ENCODE assay signal across 17 cellular contexts in genomic region chr15:66145242-66146182, GRCh38.
A peak's percentile ranks its signal among the peaks of the same experiment; 100 is the strongest.
DNase-seq lines count a peak whose midpoint lies in the region; ATAC-seq and TF ChIP-seq lines count a peak whose summit lies in the region.
"Had no signal": no experiment of that assay in that cellular context is flagged by ENCODE, and none has a peak within 500 bp of the region (broad histone marks: within the 10 kb centered on the region; RNA-seq: fewer than 3 reads in every experiment).

No MANE protein-coding gene starts in this region.

- H3K4me3 ChIP-seq in AG10803 (ENCODE audit: low read length) (no peak overlapping the region), mesenchymal stem cell (ENCODE audit: insufficient read depth in 1 of 2, low read depth in 1 of 2, low read length in 2 of 2) (no peak overlapping the region)

- no peak overlapping the region for H3K4me2 ChIP-seq in mesenchymal stem cell (ENCODE audit: low read length, poor library complexity, severe bottlenecking)

- H3K9me3 ChIP-seq in mesenchymal stem cell (ENCODE audit: control insufficient read depth, low read length): no peaks in the 10 kb centered on the region

- H3K79me1 ChIP-seq in mesenchymal stem cell (replicated peaks; ENCODE audit: low read length, poor library complexity, severe bottlenecking): no peaks in the 10 kb centered on the region

- H3K27ac ChIP-seq in mesenchymal stem cell (ENCODE audit: low read length, poor library complexity, severe bottlenecking): no peak overlapping the region

- no peaks in the 10 kb centered on the region for H3K36me3 Mint-ChIP-seq in stimulated activated memory B cell treated with anti-CD40 and anti-IgM and Interleukin-4, amounts not matched to agents 10 μg/mL and 1 μg/mL and 100 μg/mL, for 72 hours
- H3K36me3 Mint-ChIP-seq: stimulated activated effector memory CD8-positive, alpha-beta T cell treated with anti-CD3 and anti-CD28 coated beads, Interleukin-12 subunit alpha, Interleukin-12 subunit beta, amount 100 ng/mL, for 72 hours had no signal

- no peaks in the 10 kb centered on the region for H3K4me1 Mint-ChIP-seq in stimulated activated memory B cell treated with anti-CD40 and anti-IgM and Interleukin-4, amounts not matched to agents 10 μg/mL and 1 μg/mL and 100 μg/mL, for 72 hours
- H3K4me1 Mint-ChIP-seq: stimulated activated effector memory CD8-positive, alpha-beta T cell treated with anti-CD3 and anti-CD28 coated beads, Interleukin-12 subunit alpha, Interleukin-12 subunit beta, amount 100 ng/mL, for 72 hours had no signal

- DNase-seq in AG10803 (ENCODE audit: low read depth) (peak; percentile 6), KBM-7 (peak; percentile 96), NCI-H2196 treated with DMSO at 0.1 percent for 48 hours (lab: John Stamatoyannopoulos, UW; ENCODE audit: unreplicated experiment) (peak; percentile 42), astrocyte of the hippocampus (ENCODE audit: low read depth, low spot score) (peak; percentile 61), A172 (ENCODE audit: low spot score) (no peak), mesenchymal stem cell (no peak)
- no peak for DNase-seq in activated T-cell treated with anti-CD3 and anti-CD28 coated beads, Interleukin-2, amount 50 U/mL, for 1 hour
- DNase-seq: activated CD8-positive, alpha-beta T cell treated with anti-CD3 and anti-CD28 coated beads, Interleukin-2, amount 10 ng/mL, durations not matched to agents 7 days and 5 days; activated naive CD4-positive, alpha-beta T cell; AML-193; GDM1; hypothalamus; IMR-90; midbrain; posterior cingulate gyrus had no signal

- H2BK120ac ChIP-seq in mesenchymal stem cell (ENCODE audit: low read depth, low read length): no peak overlapping the region

- H3K9ac ChIP-seq in mesenchymal stem cell (ENCODE audit: low read length): no peak overlapping the region

- H4K8ac ChIP-seq in mesenchymal stem cell (ENCODE audit: low read length): no peak overlapping the region

- peak overlapping the region in 1 of 2 experiments; percentile 84 for H3K23ac ChIP-seq in mesenchymal stem cell (ENCODE audit: low read length in 2 of 2)

- no peak overlapping the region for H2BK12ac ChIP-seq in mesenchymal stem cell (ENCODE audit: low read length in 2 of 2)

- no peak overlapping the region for H3K27ac Mint-ChIP-seq in stimulated activated memory B cell treated with anti-CD40 and anti-IgM and Interleukin-4, amounts not matched to agents 10 μg/mL and 1 μg/mL and 100 μg/mL, for 72 hours
- H3K27ac Mint-ChIP-seq: activated CD8-positive, alpha-beta T cell treated with anti-CD3 and anti-CD28 coated beads, Interleukin-2, amount 10 ng/mL, durations not matched to agents 7 days and 5 days; stimulated activated effector memory CD8-positive, alpha-beta T cell treated with anti-CD3 and anti-CD28 coated beads, Interleukin-12 subunit alpha, Interleukin-12 subunit beta, amount 100 ng/mL, for 72 hours had no signal

- H3K27me3 Mint-ChIP-seq in stimulated activated memory B cell treated with anti-CD40 and anti-IgM and Interleukin-4, amounts not matched to agents 10 μg/mL and 1 μg/mL and 100 μg/mL, for 72 hours: peaks cover 31% of the 10 kb centered on the region

- H3K27me3 ChIP-seq in mesenchymal stem cell (ENCODE audit: control insufficient read depth in 1 of 2, insufficient read depth in 1 of 2, low read length in 2 of 2): peaks cover 69 to 93% of the 10 kb centered on the region in 2 experiments

- H3K4ac ChIP-seq in mesenchymal stem cell (ENCODE audit: low read depth in 1 of 2, low read length in 2 of 2): no peak overlapping the region

- H2AFZ ChIP-seq in mesenchymal stem cell (ENCODE audit: low read depth, low read length): no peak overlapping the region

- H3K36me3 ChIP-seq in mesenchymal stem cell (ENCODE audit: control insufficient read depth in 1 of 2, insufficient read depth in 2 of 2, low read depth in 1 of 2, low read length in 2 of 2): no peaks in the 10 kb centered on the region

- no peak overlapping the region for H2BK5ac ChIP-seq in mesenchymal stem cell (ENCODE audit: low read depth, low read length, poor library complexity, severe bottlenecking)

- H4K91ac ChIP-seq in mesenchymal stem cell (ENCODE audit: low read length): no peak overlapping the region

- 57% methylated on average over 9 of the region's 10 CpGs for WGBS in mesenchymal stem cell

- no peak for ATAC-seq in stimulated activated memory B cell treated with anti-CD40 and anti-IgM and Interleukin-4, amounts not matched to agents 10 μg/mL and 1 μg/mL and 100 μg/mL, for 72 hours
- ATAC-seq: activated CD8-positive, alpha-beta T cell treated with anti-CD3 and anti-CD28 coated beads, Interleukin-2, amount 10 ng/mL, durations not matched to agents 7 days and 5 days; stimulated activated effector memory CD8-positive, alpha-beta T cell treated with anti-CD3 and anti-CD28 coated beads, Interleukin-12 subunit alpha, Interleukin-12 subunit beta, amount 100 ng/mL, for 72 hours had no signal

- no peak overlapping the region for H3K4me3 Mint-ChIP-seq in stimulated activated memory B cell treated with anti-CD40 and anti-IgM and Interleukin-4, amounts not matched to agents 10 μg/mL and 1 μg/mL and 100 μg/mL, for 72 hours
- H3K4me3 Mint-ChIP-seq: activated CD8-positive, alpha-beta T cell treated with anti-CD3 and anti-CD28 coated beads, Interleukin-2, amount 10 ng/mL, durations not matched to agents 7 days and 5 days; stimulated activated effector memory CD8-positive, alpha-beta T cell treated with anti-CD3 and anti-CD28 coated beads, Interleukin-12 subunit alpha, Interleukin-12 subunit beta, amount 100 ng/mL, for 72 hours had no signal

- no peak overlapping the region for H2BK15ac ChIP-seq in mesenchymal stem cell (ENCODE audit: low read depth, poor library complexity, severe bottlenecking)

- TF ChIP-seq CTCF in AG10803 (conservative IDR thresholded peaks at IDR 0.05; ENCODE audit: low read length): no peak

- H3K4me1 ChIP-seq in mesenchymal stem cell (ENCODE audit: control insufficient read depth, insufficient read depth, low read depth, low read length): peaks cover 3% of the 10 kb centered on the region

- no peak overlapping the region for H2AK5ac ChIP-seq in mesenchymal stem cell (ENCODE audit: low read length, severe bottlenecking)

- no peak overlapping the region for H3K14ac ChIP-seq in mesenchymal stem cell (ENCODE audit: low read length in 2 of 2)

- H3K18ac ChIP-seq in mesenchymal stem cell (ENCODE audit: low read depth in 1 of 2, low read length in 2 of 2): no peak overlapping the region

- in situ Hi-C loops in KBM-7 (cut with MboI; ENCODE audit: low pct_unique_long_range_greater_than_20kb, low sequenced_read_pairs): no loop called here

- no peaks in the 10 kb centered on the region for H3K9me3 Mint-ChIP-seq in stimulated activated memory B cell treated with anti-CD40 and anti-IgM and Interleukin-4, amounts not matched to agents 10 μg/mL and 1 μg/mL and 100 μg/mL, for 72 hours
- H3K9me3 Mint-ChIP-seq: stimulated activated effector memory CD8-positive, alpha-beta T cell treated with anti-CD3 and anti-CD28 coated beads, Interleukin-12 subunit alpha, Interleukin-12 subunit beta, amount 100 ng/mL, for 72 hours had no signal

Comparison
In these comparisons a context has a peak if more than half of its experiments do, and no peak if none do; other contexts are left out.
1. DNase-seq: peak in AG10803 (single experiment), KBM-7 (single experiment), NCI-H2196 treated with DMSO at 0.1 percent for 48 hours (single experiment) and astrocyte of the hippocampus (single experiment); none in activated T-cell treated with anti-CD3 and anti-CD28 coated beads, Interleukin-2, amount 50 U/mL, for 1 hour (single experiment), A172 (single experiment) and mesenchymal stem cell (single experiment).